ENCODE assay signal across 25 cellular contexts in the genomic region with DNA sequence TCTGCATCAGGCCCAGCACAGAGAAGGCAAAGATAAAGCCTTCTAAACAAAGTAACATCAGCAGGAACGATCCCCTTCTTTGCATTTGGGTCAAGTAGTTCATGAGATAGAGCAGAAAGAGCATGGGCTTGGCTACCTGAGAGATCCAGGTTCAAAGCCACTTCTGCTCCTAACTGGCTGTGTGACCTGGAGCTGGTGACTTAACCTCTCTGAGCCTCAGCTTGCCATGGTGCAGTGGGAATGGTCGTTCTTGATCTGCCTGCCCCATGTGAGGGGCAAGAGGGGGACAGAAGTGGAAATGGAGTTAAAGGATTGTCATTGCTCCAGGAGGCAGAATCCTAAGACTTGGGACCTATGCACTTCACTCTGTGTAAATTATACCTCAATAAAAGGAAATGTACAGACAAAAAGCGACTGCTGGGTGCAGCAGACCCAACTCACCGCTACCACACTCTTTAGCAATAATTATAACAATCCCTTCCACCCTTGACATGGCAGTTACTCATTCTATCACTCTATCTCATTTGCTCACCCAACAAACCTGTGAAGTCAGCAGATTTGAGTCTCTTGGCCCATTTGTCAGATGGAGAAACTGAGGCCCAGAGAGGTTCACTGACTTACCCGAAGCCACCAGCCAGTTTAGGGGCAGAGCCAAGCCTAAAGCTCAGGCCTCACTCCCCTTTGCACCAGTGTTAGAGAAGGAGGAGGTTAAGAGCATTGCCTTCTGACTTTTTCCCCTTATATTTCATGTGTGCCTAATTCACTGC. TPM values are rescaled to one million over a fixed set of nuclear protein-coding genes. Genes with fewer than 3 reads are reported as not detected.
DNase-seq lines count a peak whose midpoint lies in the region; ATAC-seq, FAIRE-seq and TF ChIP-seq lines count a peak whose summit lies in the region.
"Had no signal": no experiment of that assay in that cellular context is flagged by ENCODE, and none has a peak within 500 bp of the region (broad histone marks: within the 10 kb centered on the region; RNA-seq: fewer than 3 reads in every experiment).

No MANE protein-coding gene starts in this region.

- H3K27ac ChIP-seq in HEK293 (ENCODE audit: extremely low read depth, low read depth, low read length), result no peak overlapping the region
- H3K27ac ChIP-seq in K562 (ENCODE audit: extremely low read depth, low read depth, low read length), result no peak overlapping the region; the same call in 2 of the 3 replicates
- H3K27ac ChIP-seq in layer of hippocampus (ENCODE audit: low read depth, low read length), result peak overlapping the region; percentile 74
- no peak overlapping the region for H3K27ac ChIP-seq in ascending aorta
- no peak overlapping the region for H3K27ac ChIP-seq in left ventricle myocardium inferior (replicated peaks)
- H3K27ac ChIP-seq: BLaER1 treated with 17β-estradiol and CSF1 and Interleukin-3, amounts not matched to agents 10 nM and 100 nM; KMS-11; RWPE1 had no signal

- in situ Hi-C loops in K562 (cut with MboI), result no loop called here

- 85% methylated on average over 5 of the region's 5 CpGs for WGBS in K562 (ENCODE audit: insufficient coverage, low coverage, missing lambda C conversion rate)

- H3K4me3 ChIP-seq in HEK293 (ENCODE audit: low read depth, low read length) (no peak overlapping the region), K562 (no peak overlapping the region), ascending aorta (no peak overlapping the region), left ventricle myocardium inferior (no peak overlapping the region)
- H3K4me3 ChIP-seq: BLaER1 treated with 17β-estradiol and CSF1 and Interleukin-3, amounts not matched to agents 10 nM and 100 nM; GM23338; HAP-1 had no signal

- TF ChIP-seq RAD21 in K562 (CRISPR knock-in tag; conservative IDR thresholded peaks at IDR 0.05 in 1 of 2, IDR thresholded peaks at IDR 0.05 in 1 of 2), result no peak

- DNase-seq in K562 (ENCODE audit: extremely low read depth in 1 of 4, low spot score in 3 of 4) (no peak), ascending aorta (ENCODE audit: low spot score in 2 of 2) (no peak), left ventricle myocardium inferior (no peak)
- DNase-seq: Calu3; CD8-positive, alpha-beta memory T cell; DMS153; MV-4-11; NCI-H1105 treated with DMSO at 0.1 percent for 48 hours; NCI-H2029 treated with DMSO at 0.1 percent for 48 hours; NCI-H226; NCI-H510A treated with DMSO at 0.1 percent for 48 hours; NCI-H748 treated with DMSO at 0.1 percent for 48 hours; NK-92 treated with Interleukin-12 subunit alpha and Interleukin-12 subunit beta, amount 100 ng/mL, for 24 hours; SHP77 treated with DMSO at 0.1 percent for 48 hours; SK-N-SH had no signal

- BruUV-seq in K562 (replicated peaks; lab: Mats Ljungman, UMichigan), result no TSS peak

- CTCF ChIA-PET in HEK293 (lab: Yijun Ruan, JAX), result interaction anchor here (0.6 to 13.2 kb wide), 6 partner anchors 20 to 465 kb away, joined by 3 to 374 read pairs (median 6); no protein-coding TSS in a partner anchor
- CTCF ChIA-PET in K562 (lab: Yijun Ruan, JAX; ENCODE audit: low intra/inter-chr PET ratio), result interaction anchor here (9.0 kb wide), 1 partner anchor 55 kb away, joined by 187 read pairs; no protein-coding TSS in a partner anchor

- H2AFZ ChIP-seq in K562 (ENCODE audit: low read depth, low read length), result no peak overlapping the region
- H2AFZ ChIP-seq: GM23338 had no signal

- H3K4me1 ChIP-seq in HEK293 (ENCODE audit: control insufficient read depth, insufficient read depth, low read length), result no peaks in the 10 kb centered on the region
- H3K4me1 ChIP-seq in K562 (replicated peaks in 1 of 2; ENCODE audit: control insufficient read depth in 2 of 2, insufficient read depth in 2 of 2, low read length in 2 of 2), result peaks cover 55 to 78% of the 10 kb centered on the region in 2 experiments
- no peaks in the 10 kb centered on the region for H3K4me1 ChIP-seq in ascending aorta
- no peaks in the 10 kb centered on the region for H3K4me1 ChIP-seq in left ventricle myocardium inferior
- H3K4me1 ChIP-seq: HAP-1 had no signal

- no peak for TF ChIP-seq POLR2A in K562 (conservative IDR thresholded peaks at IDR 0.05)

- no peak for ATAC-seq in K562
- ATAC-seq in HG03135 (IDR thresholded peaks at IDR 0.05; ENCODE audit: unreplicated experiment), result no peak
- no peak for ATAC-seq in HG02759 (IDR thresholded peaks at IDR 0.05; ENCODE audit: unreplicated experiment)
- ATAC-seq: GM23338 had no signal

- H3K9me3 ChIP-seq in HEK293 (ENCODE audit: control insufficient read depth, insufficient read depth, low read depth, low read length) (no peaks in the 10 kb centered on the region), K562 (replicated peaks; ENCODE audit: control insufficient read depth, insufficient read depth, low read depth, low read length) (no peaks in the 10 kb centered on the region), ascending aorta (no peaks in the 10 kb centered on the region), left ventricle myocardium inferior (replicated peaks) (no peaks in the 10 kb centered on the region)
- H3K9me3 ChIP-seq: BLaER1 treated with 17β-estradiol and CSF1 and Interleukin-3, amounts not matched to agents 10 nM and 100 nM; HAP-1; SK-N-SH had no signal

- intact Hi-C loops in K562 (cut with micrococcal nuclease), result no loop called here
- intact Hi-C loops in ascending aorta (cut with DNase I), result loop anchor here (10.0 kb wide), 1 partner anchor 340 kb away; the partner anchor contains the start of gene PUM1
- intact Hi-C loops in left ventricle myocardium inferior (cut with micrococcal nuclease), result no loop called here

- TF ChIP-seq CTCF in HEK293 (tag by site-specific recombination; IDR thresholded peaks at IDR 0.05) (no peak), K562 (IDR thresholded peaks at IDR 0.05 in 2 of 3, conservative IDR thresholded peaks at IDR 0.05 in 1 of 3; ENCODE audit: insufficient read depth in 2 of 3, low read depth in 1 of 3, low read length in 3 of 3) (no peak), ascending aorta (IDR thresholded peaks at IDR 0.05) (no peak), left ventricle myocardium inferior (IDR thresholded peaks at IDR 0.05; ENCODE audit: borderline replicate concordance) (no peak)

- H3K9me1 ChIP-seq in K562 (ENCODE audit: control insufficient read depth, insufficient read depth, low read length), result no peaks in the 10 kb centered on the region

- TF ChIP-seq EP300 in K562 (IDR thresholded peaks at IDR 0.05; ENCODE audit: low read length), result no peak

- no peak overlapping the region for H3K4me2 ChIP-seq in K562 (ENCODE audit: insufficient read depth, low read length)
- H3K4me2 ChIP-seq: GM23338, KMS-11, SK-N-SH had no signal

- H4K20me1 ChIP-seq in K562 (replicated peaks; ENCODE audit: control insufficient read depth, insufficient read depth, low read length), result no peaks in the 10 kb centered on the region

- H3K27me3 ChIP-seq in K562 (ENCODE audit: control insufficient read depth in 2 of 2, insufficient read depth in 2 of 2, low read length in 2 of 2) (no peaks in the 10 kb centered on the region), layer of hippocampus (ENCODE audit: control insufficient read depth, insufficient read depth, low read length) (no peaks in the 10 kb centered on the region), ascending aorta (no peaks in the 10 kb centered on the region), left ventricle myocardium inferior (ENCODE audit: low read depth) (no peaks in the 10 kb centered on the region)

- FAIRE-seq in K562 (lab: Jason Lieb, UNC), result no peak

- H3K9ac ChIP-seq in K562 (ENCODE audit: insufficient read depth in 1 of 2, low read depth in 2 of 2, low read length in 2 of 2), result no peak overlapping the region; a peak in 1 of 4 replicates
- H3K9ac ChIP-seq: KMS-11, SK-N-SH had no signal

- POLR2A ChIA-PET in HEK293 (lab: Yijun Ruan, JAX), result interaction anchor here (0.6 kb wide), 1 partner anchor 58 kb away, joined by 3 read pairs; no protein-coding TSS in a partner anchor
- POLR2A ChIA-PET in K562 (lab: Yijun Ruan, JAX), result interaction anchor here (0.6 to 8.0 kb wide), 7 partner anchors 8 to 209 kb away, joined by 3 to 74 read pairs (median 4); no protein-coding TSS in a partner anchor

- H3K36me3 ChIP-seq in HEK293 (ENCODE audit: control insufficient read depth in 2 of 2, insufficient read depth in 1 of 2, low read length in 2 of 2), result no peaks in the 10 kb centered on the region
- H3K36me3 ChIP-seq in K562 (ENCODE audit: control insufficient read depth, insufficient read depth, low read length), result peaks cover 71% of the 10 kb centered on the region
- H3K36me3 ChIP-seq in ascending aorta, result peaks cover 0 to 5% of the 10 kb centered on the region in 2 donors
- H3K36me3 ChIP-seq in left ventricle myocardium inferior, result no peaks in the 10 kb centered on the region
- H3K36me3 ChIP-seq: HAP-1 had no signal

- peaks cover 34% of the 10 kb centered on the region for H3K79me2 ChIP-seq in K562 (ENCODE audit: control insufficient read depth, insufficient read depth, low read length)

RNA-seq across cellular contexts. Expression of gene MATN1, which starts 1.5 kb away (rescaled TPM):
- total RNA-seq in K562 (2011; cell fraction: chromatin; rRNA removed; ENCODE audit: low replicate concordance), result 2.0 and 5.9 TPM in 2 replicates
- 4.5 and 5.4 TPM in 2 replicates for total RNA-seq in K562 (2011; cell fraction: nucleolus; rRNA removed)
- 2.7 and 4.0 TPM in 2 replicates for total RNA-seq in K562 (2011; cell fraction: nucleoplasm; rRNA removed)
- total RNA-seq in K562 (2014; rRNA removed) (1.8 and 1.9 TPM in 2 replicates), K562 (2014; rRNA removed; fragmentation: Illumina TruSeq; extraction: Trizol) (0.45 and 0.51 TPM in 2 replicates), K562 (2015; rRNA removed; fragmentation: Illumina TruSeq; extraction: Trizol) (0.79 and 1.2 TPM in 2 replicates), K562 (2021) (1.8 and 2.3 TPM in 2 replicates), ascending aorta (0.85 TPM), left ventricle myocardium inferior (not detected)
- polyA plus RNA-seq in K562 (2011; rRNA removed) (0.89 and 1.5 TPM in 2 replicates), K562 (2014; fragmentation: Illumina TruSeq; extraction: Trizol) (1.1 and 1.6 TPM in 2 replicates), K562 (2014; fragmentation: Nextera tagmentation; extraction: Ambion mirVana) (under 1 TPM; 0.10 to 0.18 TPM), K562 (2014; rRNA removed) (1.6 and 3.6 TPM in 2 replicates)
- 0.78 and 2.4 TPM in 2 replicates for polyA plus RNA-seq in K562 (2011; cell fraction: cytosol; rRNA removed)
- 3.5 and 9.8 TPM in 2 replicates for polyA plus RNA-seq in K562 (2011; cell fraction: nucleus; rRNA removed)
- polyA plus RNA-seq in K562 (2012), result 1.9 and 2.4 TPM in 2 replicates
- 0.48 and 0.88 TPM in 2 replicates for polyA minus RNA-seq in K562 (2011; rRNA and poly(A)+ RNA removed)
- polyA minus RNA-seq in K562 (2011; cell fraction: cytosol; rRNA and poly(A)+ RNA removed), result 1.4 and 1.6 TPM in 2 replicates
- polyA minus RNA-seq in K562 (2011; cell fraction: nucleus; rRNA and poly(A)+ RNA removed), result 1.4 and 3.4 TPM in 2 replicates
- total RNA-seq: Calu3 had no signal
- polyA plus RNA-seq: CD8-positive, alpha-beta memory T cell had no signal

RNA-seq across cellular contexts. Expression of gene LAPTM5, which starts 32.7 kb away (rescaled TPM):
- total RNA-seq in K562 (2011; cell fraction: chromatin; rRNA removed; ENCODE audit: low replicate concordance), result 11.2 and 16.2 TPM in 2 replicates
- total RNA-seq in K562 (2011; cell fraction: nucleolus; rRNA removed), result 19.8 and 22.9 TPM in 2 replicates
- total RNA-seq in K562 (2011; cell fraction: nucleoplasm; rRNA removed), result 20.3 and 27.1 TPM in 2 replicates
- total RNA-seq in K562 (2014; rRNA removed) (10.7 and 12.3 TPM in 2 replicates), K562 (2014; rRNA removed; fragmentation: Illumina TruSeq; extraction: Trizol) (11.7 and 13.2 TPM in 2 replicates), K562 (2015; rRNA removed; fragmentation: Illumina TruSeq; extraction: Trizol) (44.3 and 44.7 TPM in 2 replicates), K562 (2021) (30.3 and 33.8 TPM in 2 replicates), ascending aorta (56.1 TPM), left ventricle myocardium inferior (18.8 TPM)
- polyA plus RNA-seq in K562 (2011; rRNA removed) (42.5 and 418 TPM in 2 replicates), K562 (2014; fragmentation: Illumina TruSeq; extraction: Trizol) (44.5 and 47.3 TPM in 2 replicates), K562 (2014; fragmentation: Nextera tagmentation; extraction: Ambion mirVana) (1 to 10 TPM; 2.4 to 4.8 TPM), K562 (2014; rRNA removed) (20.3 and 22.2 TPM in 2 replicates)
- polyA plus RNA-seq in K562 (2011; cell fraction: cytosol; rRNA removed), result 103 and 599 TPM in 2 replicates
- 41.2 and 275 TPM in 2 replicates for polyA plus RNA-seq in K562 (2011; cell fraction: nucleus; rRNA removed)
- 63.5 and 133 TPM in 2 replicates for polyA plus RNA-seq in K562 (2012)
- polyA minus RNA-seq in K562 (2011; rRNA and poly(A)+ RNA removed), result 72.1 and 524 TPM in 2 replicates
- 41.0 and 310 TPM in 2 replicates for polyA minus RNA-seq in K562 (2011; cell fraction: cytosol; rRNA and poly(A)+ RNA removed)
- 7.7 and 80.9 TPM in 2 replicates for polyA minus RNA-seq in K562 (2011; cell fraction: nucleus; rRNA and poly(A)+ RNA removed)
- total RNA-seq: Calu3, G401, GM23338 had no signal
